Comparison of ENCODE assay signal across 9 cellular contexts in the genomic region with DNA sequence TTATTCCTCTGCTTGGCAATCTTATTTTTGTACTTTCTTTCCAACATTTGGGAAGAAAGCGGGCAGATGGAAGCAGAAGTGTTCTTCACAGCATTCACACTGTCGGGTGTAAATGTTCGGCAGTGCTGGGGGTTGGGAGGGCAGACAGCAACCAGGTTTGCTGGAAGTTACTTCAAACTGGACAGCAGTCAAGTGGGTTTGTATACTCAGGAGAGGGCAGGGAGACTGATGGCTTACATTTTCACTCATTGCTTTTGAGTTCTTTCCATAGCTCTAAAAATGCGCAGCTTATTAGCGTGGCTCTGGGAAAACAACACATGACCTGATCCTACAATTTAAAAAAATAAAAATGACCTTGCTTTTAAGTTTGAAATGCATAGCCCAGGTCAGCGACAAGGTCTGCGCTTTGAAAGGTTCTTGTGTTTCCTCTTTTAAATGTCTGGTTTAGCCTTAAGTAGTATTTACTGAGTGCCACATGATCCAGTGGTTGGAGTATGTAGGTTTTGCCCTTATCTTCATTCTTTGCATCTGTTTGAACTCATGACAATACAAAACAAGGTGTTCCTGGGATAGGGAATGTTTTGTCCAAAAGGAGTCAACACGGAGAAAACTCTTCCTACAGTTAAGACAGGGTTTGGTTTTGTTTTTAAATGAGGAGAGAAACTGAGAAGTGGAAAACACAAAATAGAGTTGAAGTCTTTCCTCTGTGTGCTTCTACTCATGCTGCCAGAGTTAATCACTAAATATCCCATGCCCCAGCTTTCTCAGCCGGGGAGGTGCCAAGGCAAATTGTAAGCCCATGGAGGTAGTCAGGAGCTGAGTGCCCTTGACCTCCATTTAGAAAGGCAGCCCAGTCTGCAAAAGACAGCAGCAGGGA.
A peak's percentile ranks its signal among the peaks of the same experiment; 100 is the strongest.
DNase-seq lines count a peak whose midpoint lies in the region; ATAC-seq and TF ChIP-seq lines count a peak whose summit lies in the region.
"Had no signal": no experiment of that assay in that cellular context is flagged by ENCODE, and none has a peak within 500 bp of the region (broad histone marks: within the 10 kb centered on the region; RNA-seq: fewer than 3 reads in every experiment).

No MANE protein-coding gene starts in this region.

- H3K4me1 Mint-ChIP-seq in T-helper 2 cell treated with Interferon-gamma antibody and Interleukin-4, amounts not matched to agents 5 μg/mL and 100 μg/mL, for 36 hours (ENCODE audit: low read depth) = peaks cover 22% of the 10 kb centered on the region

- H3K4me1 ChIP-seq in colonic mucosa = no peaks in the 10 kb centered on the region
- H3K4me1 ChIP-seq in upper lobe of right lung = peaks cover 27% of the 10 kb centered on the region

- H3K9me3 ChIP-seq in colonic mucosa (no peaks in the 10 kb centered on the region), upper lobe of right lung (no peaks in the 10 kb centered on the region)

- H3K9ac ChIP-seq in colonic mucosa (ENCODE audit: low read depth in 2 of 2, low read length in 2 of 2) = peak overlapping the region in 1 of 2 donors; percentile 48

- no peak overlapping the region for H3K4me3 ChIP-seq in colonic mucosa
- H3K4me3 ChIP-seq in upper lobe of right lung = peak overlapping the region; percentile 0

- intact Hi-C loops in colonic mucosa (cut with DNase I) = no loop called here
- intact Hi-C loops in upper lobe of right lung (cut with DNase I) = no loop called here

- H3K36me3 ChIP-seq in colonic mucosa (no peaks in the 10 kb centered on the region), upper lobe of right lung (peaks cover 23% of the 10 kb centered on the region)

- H3K36me3 Mint-ChIP-seq in T-helper 2 cell treated with Interferon-gamma antibody and Interleukin-4, amounts not matched to agents 5 μg/mL and 100 μg/mL, for 36 hours (ENCODE audit: low read depth) = peaks cover 13% of the 10 kb centered on the region

- no peak for TF ChIP-seq CTCF in colonic mucosa (IDR thresholded peaks at IDR 0.05)
- no peak for TF ChIP-seq CTCF in upper lobe of right lung (IDR thresholded peaks at IDR 0.05)
- no peak for TF ChIP-seq CTCF in omental fat pad (IDR thresholded peaks at IDR 0.05)

- H3K27me3 ChIP-seq in colonic mucosa (no peaks in the 10 kb centered on the region), upper lobe of right lung (no peaks in the 10 kb centered on the region)

- DNase-seq in T-helper 2 cell treated with Interferon-gamma antibody and Interleukin-4, amounts not matched to agents 5 μg/mL and 100 μg/mL, for 36 hours (ENCODE audit: low spot score) = no peak
- DNase-seq in T-helper 2 cell (no peak), colonic mucosa (no peak), medulla oblongata (ENCODE audit: extremely low spot score) (peak; percentile 43), upper lobe of right lung (no peak), omental fat pad (ENCODE audit: low spot score) (no peak)
- DNase-seq in stimulated activated CD8-positive, alpha-beta memory T cell treated with anti-CD3 and anti-CD28 coated beads, Interleukin-4, amount 100 ng/mL, for 48 hours = no peak
- DNase-seq: cortex of kidney had no signal

- H3K27me3 Mint-ChIP-seq in T-helper 2 cell treated with Interferon-gamma antibody and Interleukin-4, amounts not matched to agents 5 μg/mL and 100 μg/mL, for 36 hours (ENCODE audit: low read depth) = peaks cover 10% of the 10 kb centered on the region

- ATAC-seq in upper lobe of right lung = peak; percentile 27
- no peak for ATAC-seq in HG03565 (IDR thresholded peaks at IDR 0.05; ENCODE audit: unreplicated experiment)
- ATAC-seq in omental fat pad (ENCODE audit: low FRiP score) = no peak

- H3K4me3 Mint-ChIP-seq in T-helper 2 cell treated with Interferon-gamma antibody and Interleukin-4, amounts not matched to agents 5 μg/mL and 100 μg/mL, for 36 hours = peak overlapping the region; percentile 36

- H3K9me3 Mint-ChIP-seq in T-helper 2 cell treated with Interferon-gamma antibody and Interleukin-4, amounts not matched to agents 5 μg/mL and 100 μg/mL, for 36 hours = no peaks in the 10 kb centered on the region

- H3K27ac ChIP-seq in colonic mucosa = peak overlapping the region; percentile 13
- no peak overlapping the region for H3K27ac ChIP-seq in upper lobe of right lung

- no peak overlapping the region for H3K27ac Mint-ChIP-seq in T-helper 2 cell treated with Interferon-gamma antibody and Interleukin-4, amounts not matched to agents 5 μg/mL and 100 μg/mL, for 36 hours
